ENCODE assay signal across 24 cellular contexts in genomic region chr3:12076666-12077065, GRCh38.
"Had no signal": no experiment of that assay in that cellular context is flagged by ENCODE, and none has a peak within 500 bp of the region (broad histone marks: within the 10 kb centered on the region; RNA-seq: fewer than 3 reads in every experiment).

No MANE protein-coding gene starts in this region.

- H3K9ac ChIP-seq: neural progenitor cell had no signal

- H3K27ac ChIP-seq: neural progenitor cell, pancreas, prostate gland, right lobe of liver, sigmoid colon, stomach, thoracic aorta, thyroid gland, tibial nerve, upper lobe of left lung, vagina had no signal

- H3K36me3 ChIP-seq: neural progenitor cell, pancreas, prostate gland, right lobe of liver, sigmoid colon, stomach, thoracic aorta, thyroid gland, tibial nerve, upper lobe of left lung, vagina had no signal

- H3K4me2 ChIP-seq: neural progenitor cell had no signal

- DNase-seq: natural killer cell; occipital lobe; pancreas; right cardiac atrium; right lobe of liver; sigmoid colon; small intestine; stimulated activated CD4-positive, alpha-beta T cell treated with anti-CD3 and anti-CD28 coated beads, Interleukin-15, amount 100 ng/mL, for 24 hours; stimulated activated CD4-positive, alpha-beta T cell treated with anti-CD3 and anti-CD28 coated beads, Interleukin-2, amount 100 ng/mL, for 24 hours; stimulated activated CD4-positive, alpha-beta T cell treated with anti-CD3 and anti-CD28 coated beads, Interleukin-2, amount 100 ng/mL, for 48 hours; stimulated activated CD4-positive, alpha-beta T cell treated with anti-CD3 and anti-CD28 coated beads, Interleukin-4, amount 100 ng/mL, for 24 hours; stimulated activated naive B cell treated with anti-CD40 and anti-IgM and Interleukin-4, amounts not matched to agents 10 μg/mL and 1 μg/mL and 100 μg/mL, for 72 hours; stimulated activated naive CD4-positive, alpha-beta T cell treated with Interleukin-2 at 50 U/mL for 16 hours; stomach; thyroid gland; upper lobe of left lung had no signal

- H3K27me3 ChIP-seq: neural progenitor cell, pancreas, right lobe of liver, sigmoid colon, stomach, thyroid gland, tibial nerve, upper lobe of left lung, vagina had no signal

- H3K9me3 Mint-ChIP-seq: neural progenitor cell; stimulated activated effector memory CD8-positive, alpha-beta T cell treated with anti-CD3 and anti-CD28 coated beads, Interleukin-12 subunit alpha, Interleukin-12 subunit beta, amount 100 ng/mL, for 72 hours; stimulated activated naive B cell treated with anti-CD40 and anti-IgM and Interleukin-4, amounts not matched to agents 10 μg/mL and 1 μg/mL and 100 μg/mL, for 72 hours; stimulated activated naive CD8-positive, alpha-beta T cell treated with anti-CD3 and anti-CD28 coated beads, Interleukin-15, Interleukin-2, amounts not matched to agents 100 ng/mL and 50 ng/mL, for 24 hours had no signal

- ATAC-seq: natural killer cell; pancreas; right cardiac atrium; right lobe of liver; stimulated activated effector memory CD8-positive, alpha-beta T cell treated with anti-CD3 and anti-CD28 coated beads, Interleukin-12 subunit alpha, Interleukin-12 subunit beta, amount 100 ng/mL, for 72 hours; stimulated activated naive B cell treated with anti-CD40 and anti-IgM and Interleukin-4, amounts not matched to agents 10 μg/mL and 1 μg/mL and 100 μg/mL, for 72 hours had no signal

- H3K4me3 ChIP-seq: neural progenitor cell, pancreas, prostate gland, right lobe of liver, sigmoid colon, stomach, thoracic aorta, thyroid gland, tibial nerve, upper lobe of left lung, vagina had no signal

- H3K27ac Mint-ChIP-seq: natural killer cell; nephron; neural progenitor cell; stimulated activated effector memory CD8-positive, alpha-beta T cell treated with anti-CD3 and anti-CD28 coated beads, Interleukin-12 subunit alpha, Interleukin-12 subunit beta, amount 100 ng/mL, for 72 hours; stimulated activated naive B cell treated with anti-CD40 and anti-IgM and Interleukin-4, amounts not matched to agents 10 μg/mL and 1 μg/mL and 100 μg/mL, for 72 hours; stimulated activated naive CD8-positive, alpha-beta T cell treated with anti-CD3 and anti-CD28 coated beads, Interleukin-15, Interleukin-2, amounts not matched to agents 100 ng/mL and 50 ng/mL, for 24 hours had no signal

- H3K4me3 Mint-ChIP-seq: natural killer cell; nephron; neural progenitor cell; stimulated activated effector memory CD8-positive, alpha-beta T cell treated with anti-CD3 and anti-CD28 coated beads, Interleukin-12 subunit alpha, Interleukin-12 subunit beta, amount 100 ng/mL, for 72 hours; stimulated activated naive B cell treated with anti-CD40 and anti-IgM and Interleukin-4, amounts not matched to agents 10 μg/mL and 1 μg/mL and 100 μg/mL, for 72 hours; stimulated activated naive CD8-positive, alpha-beta T cell treated with anti-CD3 and anti-CD28 coated beads, Interleukin-15, Interleukin-2, amounts not matched to agents 100 ng/mL and 50 ng/mL, for 24 hours had no signal

- H3K4me1 Mint-ChIP-seq: natural killer cell; nephron; neural progenitor cell; stimulated activated effector memory CD8-positive, alpha-beta T cell treated with anti-CD3 and anti-CD28 coated beads, Interleukin-12 subunit alpha, Interleukin-12 subunit beta, amount 100 ng/mL, for 72 hours; stimulated activated naive B cell treated with anti-CD40 and anti-IgM and Interleukin-4, amounts not matched to agents 10 μg/mL and 1 μg/mL and 100 μg/mL, for 72 hours had no signal

- H3K36me3 Mint-ChIP-seq: natural killer cell; neural progenitor cell; stimulated activated effector memory CD8-positive, alpha-beta T cell treated with anti-CD3 and anti-CD28 coated beads, Interleukin-12 subunit alpha, Interleukin-12 subunit beta, amount 100 ng/mL, for 72 hours; stimulated activated naive B cell treated with anti-CD40 and anti-IgM and Interleukin-4, amounts not matched to agents 10 μg/mL and 1 μg/mL and 100 μg/mL, for 72 hours had no signal

- H2AFZ ChIP-seq: neural progenitor cell had no signal

- H3K4me1 ChIP-seq: neural progenitor cell, pancreas, prostate gland, right lobe of liver, sigmoid colon, stomach, tibial nerve, upper lobe of left lung, vagina had no signal
